ENCODE assay signal across 10 cellular contexts in the genomic region with DNA sequence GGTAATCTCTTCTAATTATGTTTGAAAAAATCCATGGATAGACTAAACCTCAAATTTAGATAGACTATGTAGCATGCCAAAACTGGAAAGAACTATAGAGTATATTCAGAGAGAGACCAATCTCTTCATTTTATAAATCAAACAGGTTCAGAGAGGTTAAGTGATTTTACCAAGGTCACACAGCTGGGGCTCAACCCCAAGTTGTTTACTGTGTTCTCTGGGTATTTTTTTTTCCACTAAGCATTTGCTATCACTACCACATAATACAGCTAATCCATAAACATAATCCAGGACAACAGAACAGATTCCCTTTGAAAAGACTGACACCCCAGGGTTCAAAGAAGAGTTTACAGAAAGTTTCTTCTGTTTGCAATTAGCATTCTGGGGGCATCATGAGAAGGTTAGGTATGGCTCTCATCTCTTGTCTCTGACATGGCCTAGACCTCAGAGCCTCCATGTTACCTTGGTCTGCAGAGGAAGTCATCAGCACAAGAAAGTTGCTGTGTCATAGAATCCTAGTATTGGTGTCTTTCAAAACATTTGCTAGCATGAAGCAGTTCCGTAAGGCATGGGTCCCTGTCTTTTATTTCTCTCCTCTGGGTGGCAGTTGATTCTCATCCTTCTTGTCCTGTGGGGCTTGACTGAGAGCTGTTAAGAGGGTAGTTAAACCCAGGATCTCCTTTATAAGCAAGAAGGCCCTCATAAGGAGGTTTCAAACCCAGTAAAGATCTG.
"Had no signal": no experiment of that assay in that cellular context is flagged by ENCODE, and none has a peak within 500 bp of the region (broad histone marks: within the 10 kb centered on the region; RNA-seq: fewer than 3 reads in every experiment).

No MANE protein-coding gene starts in this region.

- H3K27ac ChIP-seq: tibial artery had no signal

- H3K4me3 ChIP-seq: tibial artery had no signal

- H3K36me3 ChIP-seq: tibial artery had no signal

- H3K9me3 ChIP-seq: tibial artery had no signal

- FAIRE-seq: urothelium cell line had no signal

- DNase-seq: activated CD4-positive, alpha-beta T cell treated with anti-CD3 and anti-CD28 coated beads, Interleukin-2, amount 50 U/mL, for 1 hour; activated naive CD8-positive, alpha-beta T cell treated with anti-CD3 and anti-CD28 coated beads for 36 hours; amygdala; effector memory CD4-positive, alpha-beta T cell; foreskin melanocyte; immature natural killer cell; stimulated activated CD4-positive, alpha-beta T cell treated with anti-CD3 and anti-CD28 coated beads, Interleukin-2, amount 100 ng/mL, for 48 hours; stimulated activated naive B cell treated with anti-CD40 and anti-IgM and Interleukin-4, amounts not matched to agents 10 μg/mL and 1 μg/mL and 100 μg/mL, for 72 hours; tibial artery had no signal
